9 cellular contexts compared by ENCODE assay signal in genomic region chr12:44015333-44015941, GRCh38.
DNase-seq lines count a peak whose midpoint lies in the region; ATAC-seq and TF ChIP-seq lines count a peak whose summit lies in the region.
"Had no signal": no experiment of that assay in that cellular context is flagged by ENCODE, and none has a peak within 500 bp of the region (broad histone marks: within the 10 kb centered on the region; RNA-seq: fewer than 3 reads in every experiment).

No MANE protein-coding gene starts in this region.

- TF ChIP-seq CTCF in OCI-LY1 (IDR thresholded peaks at IDR 0.05; ENCODE audit: low read length) (peak; percentile 63; the same call in 1 of the 2 replicates), mucosa of descending colon (IDR thresholded peaks at IDR 0.05) (peak; percentile 31), suprapubic skin (IDR thresholded peaks at IDR 0.05) (peak in 1 of 2 donors; percentile 40)

- no peaks in the 10 kb centered on the region for H3K27me3 Mint-ChIP-seq in effector memory CD8-positive, alpha-beta T cell

- peak; percentile 67 for ATAC-seq in GM21717 (IDR thresholded peaks at IDR 0.05; ENCODE audit: unreplicated experiment)
- ATAC-seq in effector memory CD8-positive, alpha-beta T cell (replicated peaks) = peak; percentile 59
- peak; percentile 35 for ATAC-seq in mucosa of descending colon

- H2AFZ ChIP-seq in OCI-LY1 (ENCODE audit: low read length) = no peak overlapping the region

- no peak overlapping the region for H3K9ac ChIP-seq in OCI-LY1 (ENCODE audit: low read length)

- H3K4me1 ChIP-seq in OCI-LY1 (ENCODE audit: insufficient read depth, low read length, severe bottlenecking) (peaks cover 13% of the 10 kb centered on the region), mucosa of descending colon (ENCODE audit: low read depth) (no peaks in the 10 kb centered on the region), suprapubic skin (no peaks in the 10 kb centered on the region)

- peaks cover 2% of the 10 kb centered on the region for H3K36me3 Mint-ChIP-seq in effector memory CD8-positive, alpha-beta T cell (ENCODE audit: insufficient read depth)
- H3K36me3 Mint-ChIP-seq: CD8-positive, alpha-beta memory T cell had no signal

- no peak overlapping the region for H3K4me3 Mint-ChIP-seq in effector memory CD8-positive, alpha-beta T cell
- H3K4me3 Mint-ChIP-seq: CD8-positive, alpha-beta memory T cell had no signal

- no peak for TF ChIP-seq POLR2A in suprapubic skin (IDR thresholded peaks at IDR 0.05)

- H3K27ac ChIP-seq in OCI-LY1 (ENCODE audit: low read depth, low read length, poor library complexity, severe bottlenecking) (no peak overlapping the region), suprapubic skin (no peak overlapping the region)

- H3K9me2 ChIP-seq in OCI-LY1 (ENCODE audit: low read depth, low read length) = no peaks in the 10 kb centered on the region

- H3K4me1 Mint-ChIP-seq in effector memory CD8-positive, alpha-beta T cell (ENCODE audit: low read depth in 2 of 2) = no peaks in the 10 kb centered on the region

- intact Hi-C loops in mucosa of descending colon (cut with DNase I, micrococcal nuclease) = no loop called here

- H3K4me2 ChIP-seq in OCI-LY1 (ENCODE audit: low read length) = no peak overlapping the region

- no peaks in the 10 kb centered on the region for H4K20me1 ChIP-seq in OCI-LY1 (ENCODE audit: insufficient read depth, low read length)

- WGBS in suprapubic skin = 2% methylated on average over 3 of the region's 3 CpGs

- H3K27me3 ChIP-seq in OCI-LY1 (ENCODE audit: insufficient read depth, low read length) (no peaks in the 10 kb centered on the region), suprapubic skin (no peaks in the 10 kb centered on the region)

- no peak for TF ChIP-seq EP300 in suprapubic skin (IDR thresholded peaks at IDR 0.05)

- H3K4me3 ChIP-seq in OCI-LY1 (ENCODE audit: low read depth, low read length, poor library complexity, severe bottlenecking) (no peak overlapping the region), mucosa of descending colon (no peak overlapping the region), suprapubic skin (no peak overlapping the region)

- H3F3A ChIP-seq in OCI-LY1 (ENCODE audit: insufficient read depth, low read length) = no peaks in the 10 kb centered on the region

- no peaks in the 10 kb centered on the region for H3K36me3 ChIP-seq in OCI-LY1 (ENCODE audit: insufficient read depth, low read length)
- H3K36me3 ChIP-seq in mucosa of descending colon (ENCODE audit: low read depth) = no peaks in the 10 kb centered on the region
- no peaks in the 10 kb centered on the region for H3K36me3 ChIP-seq in suprapubic skin

- H3K9me3 ChIP-seq in OCI-LY1 (ENCODE audit: low read length) (no peaks in the 10 kb centered on the region), mucosa of descending colon (no peaks in the 10 kb centered on the region), suprapubic skin (no peaks in the 10 kb centered on the region)

- peak; percentile 67 for DNase-seq in NCI-H2171 treated with DMSO at 0.1 percent for 48 hours (lab: John Stamatoyannopoulos, UW)
- no peak for DNase-seq in NCI-H2171 (lab: John Stamatoyannopoulos, UW)
- peak; percentile 10 for DNase-seq in HuH-7.5 (ENCODE audit: low spot score)
- DNase-seq in effector memory CD8-positive, alpha-beta T cell = no peak
- peak in 1 of 3 donors; percentile 10 for DNase-seq in mucosa of descending colon
- DNase-seq in suprapubic skin (ENCODE audit: low spot score in 2 of 2) = no peak

- no peak overlapping the region for H3K27ac Mint-ChIP-seq in effector memory CD8-positive, alpha-beta T cell

- no peaks in the 10 kb centered on the region for H3K9me3 Mint-ChIP-seq in effector memory CD8-positive, alpha-beta T cell
- H3K9me3 Mint-ChIP-seq: CD8-positive, alpha-beta memory T cell had no signal

- H3K79me2 ChIP-seq in OCI-LY1 (ENCODE audit: insufficient read depth, low read length) = no peaks in the 10 kb centered on the region

Comparison
In these comparisons a context has a peak if more than half of its experiments do, and no peak if none do; other contexts are left out.
1. DNase-seq: peak in NCI-H2171 treated with DMSO at 0.1 percent for 48 hours (single experiment) and HuH-7.5 (single experiment); none in NCI-H2171 (single experiment), effector memory CD8-positive, alpha-beta T cell (0 of 3) and suprapubic skin (0 of 2).
2. Peak in every context shown above with its lines, with median percentiles within 50 percentile points of each other: ATAC-seq.